In genomic region chr11:64245401-64245796, GRCh38 we compare ENCODE assay signal across 8 cellular contexts. TPM values are rescaled to one million over a fixed set of nuclear protein-coding genes. Genes with fewer than 3 reads are reported as not detected.
DNase-seq lines count a peak whose midpoint lies in the region; ATAC-seq, FAIRE-seq and TF ChIP-seq lines count a peak whose summit lies in the region.

No MANE protein-coding gene starts in this region.

- no peak for TF ChIP-seq EP300 in stomach (IDR thresholded peaks at IDR 0.05)

- POLR2A ChIA-PET in CD4-positive, alpha-beta T cell (lab: Charles Lee), result interaction anchor here (1.0 to 6.2 kb wide), 13 partner anchors 10 to 1390 kb away, joined by 3 to 65 read pairs (median 13); partner anchors contain the start of genes BAD, DNAJC4, ESRRA and FERMT3

- H3K4me3 ChIP-seq in NB4 (ENCODE audit: low read depth, low read length) (peak overlapping the region; percentile 87), kidney (ENCODE audit: low read length in 2 of 2) (peak overlapping the region; percentile 62 to 77), stomach (peak overlapping the region; percentile 69 to 85 (median 74))

- H3K27me3 ChIP-seq in CD4-positive, alpha-beta T cell (ENCODE audit: control insufficient read depth, insufficient read depth, low read length), result no peaks in the 10 kb centered on the region
- H3K27me3 ChIP-seq in stomach, result no peaks in the 10 kb centered on the region

- 0 to 4% (median 2%) methylated on average over 2 to 6 of the region's 6 CpGs for WGBS in stomach, 5 donors

- no peak for TF ChIP-seq CTCF in CD4-positive, alpha-beta T cell (IDR thresholded peaks at IDR 0.05)
- TF ChIP-seq CTCF in NB4 (IDR thresholded peaks at IDR 0.05; ENCODE audit: low read depth, low read length) (no peak), kidney (IDR thresholded peaks at IDR 0.05; ENCODE audit: borderline replicate concordance, extremely low read depth, insufficient read depth) (no peak), stomach (IDR thresholded peaks at IDR 0.05) (no peak)

- no peaks in the 10 kb centered on the region for H3K9me3 ChIP-seq in CD4-positive, alpha-beta T cell (ENCODE audit: control insufficient read depth, low read length)
- no peaks in the 10 kb centered on the region for H3K9me3 ChIP-seq in kidney (ENCODE audit: control insufficient read depth in 1 of 2, low read length in 2 of 2)
- no peaks in the 10 kb centered on the region for H3K9me3 ChIP-seq in stomach

- H3K4me1 ChIP-seq in kidney (ENCODE audit: control insufficient read depth in 1 of 2, insufficient read depth in 1 of 2, low read depth in 1 of 2, low read length in 2 of 2) (peaks cover 5 to 31% of the 10 kb centered on the region in 2 donors), stomach (peaks cover 28 to 63% (median 57%) of the 10 kb centered on the region in 4 donors)

- no peak for TF ChIP-seq POLR2A in NB4 (IDR thresholded peaks at IDR 0.05; ENCODE audit: extremely low read depth, insufficient read length)
- TF ChIP-seq POLR2A in stomach (IDR thresholded peaks at IDR 0.05), result no peak

- H3K27ac ChIP-seq in CD4-positive, alpha-beta T cell (ENCODE audit: low read depth, low read length), result peak overlapping the region; percentile 48
- peak overlapping the region; percentile 66 to 86 for H3K27ac ChIP-seq in kidney (ENCODE audit: low read depth in 2 of 2, low read length in 2 of 2)
- peak overlapping the region; percentile 76 to 93 (median 86) for H3K27ac ChIP-seq in stomach

- H3K36me3 Mint-ChIP-seq in CD4-positive, alpha-beta T cell (ENCODE audit: low read depth), result peaks cover 25% of the 10 kb centered on the region

- peak overlapping the region; percentile 65 to 80 for H3K9ac ChIP-seq in kidney (ENCODE audit: low read length in 2 of 2)

- ATAC-seq in CD4-positive, alpha-beta T cell (ENCODE audit: poor library complexity), result no peak
- ATAC-seq in HG03432 (IDR thresholded peaks at IDR 0.05; ENCODE audit: unreplicated experiment), result no peak

- intact Hi-C loops in CD4-positive, alpha-beta T cell (cut with DNase I, micrococcal nuclease), result no loop called here
- intact Hi-C loops in kidney (cut with DNase I), result no loop called here
- intact Hi-C loops in stomach (cut with DNase I; ENCODE audit: low total_unique reads), result no loop called here

- H3K4me3 Mint-ChIP-seq in CD4-positive, alpha-beta T cell, result peak overlapping the region; percentile 94

- peak in 7 of 10 experiments; percentile 17 to 64 (median 45) for DNase-seq in CD4-positive, alpha-beta T cell
- DNase-seq in NB4 (ENCODE audit: low read depth) (no peak), astrocyte of the hippocampus (ENCODE audit: low read depth, low spot score) (peak; percentile 46), kidney (no peak), stomach (peak; percentile 66), NCI-H2107 (lab: John Stamatoyannopoulos, UW) (no peak), NCI-H82 (lab: John Stamatoyannopoulos, UW) (no peak)

- H3K27me3 Mint-ChIP-seq in CD4-positive, alpha-beta T cell, result no peaks in the 10 kb centered on the region

- peaks cover 48% of the 10 kb centered on the region for H3K4me1 Mint-ChIP-seq in CD4-positive, alpha-beta T cell (ENCODE audit: low read depth)

- H3K27ac Mint-ChIP-seq in CD4-positive, alpha-beta T cell, result peak overlapping the region; percentile 82

- H3K36me3 ChIP-seq in kidney (ENCODE audit: control insufficient read depth in 1 of 2, insufficient read depth in 2 of 2, low read length in 2 of 2) (peaks cover 4 to 9% of the 10 kb centered on the region in 2 donors), stomach (peaks cover 14 to 18% (median 15%) of the 10 kb centered on the region in 4 donors)

- FAIRE-seq in kidney (lab: Jason Lieb, UNC), result no peak

- CTCF ChIA-PET in CD4-positive, alpha-beta T cell (lab: Charles Lee), result interaction anchor here (0.6 to 3.9 kb wide), 7 partner anchors 10 to 60 kb away, joined by 3 to 15 read pairs (median 10); partner anchors contain the start of genes NUDT22, STIP1 and TRPT1

- H3K9me3 Mint-ChIP-seq in CD4-positive, alpha-beta T cell, result no peaks in the 10 kb centered on the region

RNA-seq across cellular contexts. Expression of gene PPP1R14B, which starts 1.3 kb away (rescaled TPM):
- total RNA-seq in CD4-positive, alpha-beta T cell, result 10 to 100 TPM; 17.1 to 21.0 TPM
- total RNA-seq in kidney, result 86.5 TPM
- polyA plus RNA-seq in kidney (ENCODE audit: insufficient read depth, low read depth, low replicate concordance), result 145 TPM
- total RNA-seq in stomach, result 100 to 1,000 TPM in 1 of 5 donors, 10 to 100 TPM in 4; 39.3 to 179 (median 65.9) TPM
- polyA plus RNA-seq in stomach, result 100 to 1,000 TPM in 2 of 3 donors, 10 to 100 TPM in 1; 80.6 to 234 (median 190) TPM

RNA-seq across cellular contexts. Expression of gene FKBP2, which starts 4.5 kb away (rescaled TPM):
- total RNA-seq in CD4-positive, alpha-beta T cell, result 10 to 100 TPM; 11.2 to 14.6 TPM
- total RNA-seq in kidney (76.0 TPM), stomach (10 to 100 TPM; 15.2 to 66.8 (median 47.7) TPM)
- polyA plus RNA-seq in kidney (ENCODE audit: insufficient read depth, low read depth, low replicate concordance) (411 TPM), stomach (100 to 1,000 TPM; 140 to 257 (median 251) TPM)

RNA-seq across cellular contexts. Expression of gene PLCB3, which starts 5.9 kb away (rescaled TPM):
- 1 to 10 TPM; 2.5 to 2.7 TPM for total RNA-seq in CD4-positive, alpha-beta T cell
- total RNA-seq in kidney (24.6 TPM), stomach (100 to 1,000 TPM in 1 of 5 donors, 10 to 100 TPM in 4; 14.0 to 154 (median 27.4) TPM)
- polyA plus RNA-seq in kidney (ENCODE audit: insufficient read depth, low read depth, low replicate concordance) (9.6 TPM), stomach (10 to 100 TPM; 12.2 to 14.3 (median 14.1) TPM)

RNA-seq across cellular contexts. Expression of gene VEGFB, which starts 11.0 kb away (rescaled TPM):
- total RNA-seq in CD4-positive, alpha-beta T cell, result 10 to 100 TPM; 39.7 to 48.7 TPM
- 77.6 TPM for total RNA-seq in kidney
- polyA plus RNA-seq in kidney (ENCODE audit: insufficient read depth, low read depth, low replicate concordance), result 157 TPM
- total RNA-seq in stomach, result 100 to 1,000 TPM in 1 of 5 donors, 10 to 100 TPM in 3, 1 to 10 TPM in 1; 2.9 to 167 (median 17.4) TPM
- 100 to 1,000 TPM in 1 of 3 donors, 10 to 100 TPM in 2; 86.4 to 132 (median 97.7) TPM for polyA plus RNA-seq in stomach

RNA-seq across cellular contexts. Expression of gene DNAJC4, which starts 15.1 kb away (rescaled TPM):
- 10 to 100 TPM; 35.9 to 37.9 TPM for total RNA-seq in CD4-positive, alpha-beta T cell
- total RNA-seq in kidney (31.1 TPM), stomach (10 to 100 TPM in 4 of 5 donors, 1 to 10 TPM in 1; 8.3 to 61.8 (median 14.9) TPM)
- polyA plus RNA-seq in kidney (ENCODE audit: insufficient read depth, low read depth, low replicate concordance) (102 TPM), stomach (100 to 1,000 TPM in 2 of 3 donors, 10 to 100 TPM in 1; 69.8 to 115 (median 106) TPM)

Comparison
In these comparisons a context has a peak if more than half of its experiments do, and no peak if none do; other contexts are left out.
1. DNase-seq: peak in CD4-positive, alpha-beta T cell (7 of 10), astrocyte of the hippocampus (single experiment) and stomach (single experiment); none in NB4 (single experiment), kidney (single experiment), NCI-H2107 (single experiment) and NCI-H82 (single experiment).
2. Peak in every context shown above with its lines, with median percentiles within 50 percentile points of each other: H3K27ac ChIP-seq and H3K4me3 ChIP-seq.